ENCODE assay signal across 23 cellular contexts in genomic region chr7:8128457-8129322, GRCh38.
DNase-seq lines count a peak whose midpoint lies in the region; ATAC-seq and TF ChIP-seq lines count a peak whose summit lies in the region.
"Had no signal": no experiment of that assay in that cellular context is flagged by ENCODE, and none has a peak within 500 bp of the region (broad histone marks: within the 10 kb centered on the region; RNA-seq: fewer than 3 reads in every experiment).

No MANE protein-coding gene starts in this region.

- H3K4me1 Mint-ChIP-seq in activated naive CD4-positive, alpha-beta T cell treated with anti-CD3 and anti-CD28 coated beads, Interleukin-2, amount 50 U/mL, for 24 hours: peaks cover 94% of the 10 kb centered on the region
- H3K4me1 Mint-ChIP-seq in activated naive CD4-positive, alpha-beta T cell treated with anti-CD3 and anti-CD28 coated beads for 36 hours (ENCODE audit: low read depth): peaks cover 80% of the 10 kb centered on the region

- peaks cover 84% of the 10 kb centered on the region for H3K4me1 ChIP-seq in effector memory CD4-positive, alpha-beta T cell (ENCODE audit: control insufficient read depth, insufficient read depth, low read length, poor library complexity, severe bottlenecking)
- H3K4me1 ChIP-seq in thymus (ENCODE audit: control insufficient read depth, insufficient read depth, low read length) (peaks cover 39% of the 10 kb centered on the region), prostate gland (replicated peaks) (no peaks in the 10 kb centered on the region)
- H3K4me1 ChIP-seq: adrenal gland, testis had no signal

- H3F3A ChIP-seq in SU-DHL-6 (ENCODE audit: insufficient read depth): no peaks in the 10 kb centered on the region

- 87% methylated on average over 12 of the region's 12 CpGs for WGBS in thymus
- WGBS in prostate gland: 62% methylated on average over 12 of the region's 12 CpGs

- H3K36me3 ChIP-seq in SU-DHL-6 (ENCODE audit: low read length): no peaks in the 10 kb centered on the region
- H3K36me3 ChIP-seq in effector memory CD4-positive, alpha-beta T cell (ENCODE audit: control insufficient read depth, insufficient read depth, low read length): no peaks in the 10 kb centered on the region
- H3K36me3 ChIP-seq in thymus (ENCODE audit: control insufficient read depth, insufficient read depth): no peaks in the 10 kb centered on the region
- H3K36me3 ChIP-seq in prostate gland: no peaks in the 10 kb centered on the region
- H3K36me3 ChIP-seq: adrenal gland, WERI-Rb-1 had no signal

- no peak for ATAC-seq in GM19463 (IDR thresholded peaks at IDR 0.05; ENCODE audit: unreplicated experiment)
- ATAC-seq: Panc1, sciatic nerve had no signal

- no peaks in the 10 kb centered on the region for H3K9me2 ChIP-seq in SU-DHL-6 (replicated peaks; ENCODE audit: insufficient read depth, low read length)

- H3K4me3 ChIP-seq in SU-DHL-6 (ENCODE audit: insufficient read depth, low read length, poor library complexity, severe bottlenecking) (no peak overlapping the region), thymus (ENCODE audit: low read length) (no peak overlapping the region), prostate gland (no peak overlapping the region)
- no peak overlapping the region for H3K4me3 ChIP-seq in effector memory CD4-positive, alpha-beta T cell (ENCODE audit: insufficient read depth, low read depth, low read length, poor library complexity, severe bottlenecking)
- H3K4me3 ChIP-seq: adrenal gland, testis had no signal

- H2AFZ ChIP-seq in SU-DHL-6 (ENCODE audit: low read depth, low read length, severe bottlenecking): peak overlapping the region; percentile 0

- TF ChIP-seq CTCF in SU-DHL-6 (IDR thresholded peaks at IDR 0.05; ENCODE audit: insufficient read depth, low read length, poor library complexity, severe bottlenecking) (no peak), prostate gland (IDR thresholded peaks at IDR 0.05) (no peak)

- H3K27me3 Mint-ChIP-seq in activated naive CD4-positive, alpha-beta T cell treated with anti-CD3 and anti-CD28 coated beads, Interleukin-2, amount 50 U/mL, for 24 hours: no peaks in the 10 kb centered on the region
- no peaks in the 10 kb centered on the region for H3K27me3 Mint-ChIP-seq in activated naive CD4-positive, alpha-beta T cell treated with anti-CD3 and anti-CD28 coated beads for 36 hours (ENCODE audit: low read depth)

- no peak overlapping the region for H3K9ac ChIP-seq in SU-DHL-6 (ENCODE audit: low read length)

- DNase-seq in activated naive CD4-positive, alpha-beta T cell treated with anti-CD3 and anti-CD28 coated beads for 36 hours: no peak
- DNase-seq in effector memory CD4-positive, alpha-beta T cell: no peak
- no peak for DNase-seq in HEK293T (ENCODE audit: extremely low spot score)
- no peak for DNase-seq in prostate gland (ENCODE audit: low spot score)
- DNase-seq: activated CD8-positive, alpha-beta memory T cell treated with anti-CD3 and anti-CD28 coated beads, Interleukin-2, amount 50 U/mL, for 48 hours; adrenal gland; cerebellar nuclear complex; GDM1; hypothalamus; kidney glomerular epithelial cell; mesendoderm; MV-4-11; NCI-H526 treated with DMSO at 0.1 percent for 48 hours; nucleus accumbens; stimulated activated CD4-positive, alpha-beta T cell treated with anti-CD3 and anti-CD28 coated beads, Interleukin-2, amount 100 ng/mL, for 24 hours; testis; WERI-Rb-1 had no signal

- H3K4me3 Mint-ChIP-seq in activated naive CD4-positive, alpha-beta T cell treated with anti-CD3 and anti-CD28 coated beads, Interleukin-2, amount 50 U/mL, for 24 hours: no peak overlapping the region
- no peak overlapping the region for H3K4me3 Mint-ChIP-seq in activated naive CD4-positive, alpha-beta T cell treated with anti-CD3 and anti-CD28 coated beads for 36 hours

- H3K4me2 ChIP-seq in SU-DHL-6 (ENCODE audit: low read depth, low read length, poor library complexity, severe bottlenecking): no peak overlapping the region

- no peak overlapping the region for H3K27ac ChIP-seq in SU-DHL-6 (ENCODE audit: low read depth, low read length)
- peak overlapping the region; percentile 56 for H3K27ac ChIP-seq in effector memory CD4-positive, alpha-beta T cell (ENCODE audit: insufficient read depth, low read length, poor library complexity, severe bottlenecking)
- H3K27ac ChIP-seq in thymus (ENCODE audit: low read depth): peak overlapping the region; percentile 8
- no peak overlapping the region for H3K27ac ChIP-seq in prostate gland
- H3K27ac ChIP-seq: adrenal gland, testis, WERI-Rb-1 had no signal

- intact Hi-C loops in activated naive CD4-positive, alpha-beta T cell treated with anti-CD3 and anti-CD28 coated beads for 36 hours (cut with micrococcal nuclease): loop anchor here (5.0 kb wide), 1 partner anchor 561 kb away; the partner anchor contains the start of gene MIOS
- intact Hi-C loops in prostate gland (cut with DNase I): no loop called here

- no peaks in the 10 kb centered on the region for H3K9me3 Mint-ChIP-seq in activated naive CD4-positive, alpha-beta T cell treated with anti-CD3 and anti-CD28 coated beads, Interleukin-2, amount 50 U/mL, for 24 hours
- H3K9me3 Mint-ChIP-seq in activated naive CD4-positive, alpha-beta T cell treated with anti-CD3 and anti-CD28 coated beads for 36 hours: no peaks in the 10 kb centered on the region

- H3K9me3 ChIP-seq in SU-DHL-6 (ENCODE audit: insufficient read depth, low read length) (no peaks in the 10 kb centered on the region), thymus (ENCODE audit: control insufficient read depth) (no peaks in the 10 kb centered on the region), prostate gland (no peaks in the 10 kb centered on the region)
- no peaks in the 10 kb centered on the region for H3K9me3 ChIP-seq in effector memory CD4-positive, alpha-beta T cell (ENCODE audit: control insufficient read depth, low read length)
- H3K9me3 ChIP-seq: adrenal gland, testis had no signal

- CTCF ChIA-PET in activated naive CD4-positive, alpha-beta T cell treated with anti-CD3 and anti-CD28 coated beads for 36 hours (lab: Charles Lee): interaction anchor here (0.6 kb wide), 1 partner anchor 56 kb away, joined by 4 read pairs; no protein-coding TSS in a partner anchor
- CTCF ChIA-PET in HEK293T (lab: Yijun Ruan, JAX): no interaction called here

- H4K20me1 ChIP-seq in SU-DHL-6 (ENCODE audit: low read depth, low read length): no peaks in the 10 kb centered on the region

- H3K27me3 ChIP-seq in SU-DHL-6 (ENCODE audit: low read length) (no peaks in the 10 kb centered on the region), thymus (ENCODE audit: control insufficient read depth, insufficient read depth) (no peaks in the 10 kb centered on the region), prostate gland (replicated peaks; ENCODE audit: insufficient read depth) (no peaks in the 10 kb centered on the region)
- H3K27me3 ChIP-seq in effector memory CD4-positive, alpha-beta T cell (replicated peaks; ENCODE audit: control insufficient read depth, insufficient read depth, low read length, poor library complexity, severe bottlenecking): no peaks in the 10 kb centered on the region
- H3K27me3 ChIP-seq: adrenal gland, testis had no signal

- H3K36me3 Mint-ChIP-seq in activated naive CD4-positive, alpha-beta T cell treated with anti-CD3 and anti-CD28 coated beads, Interleukin-2, amount 50 U/mL, for 24 hours: no peaks in the 10 kb centered on the region
- no peaks in the 10 kb centered on the region for H3K36me3 Mint-ChIP-seq in activated naive CD4-positive, alpha-beta T cell treated with anti-CD3 and anti-CD28 coated beads for 36 hours (ENCODE audit: low read depth)

- peak overlapping the region; percentile 57 for H3K27ac Mint-ChIP-seq in activated naive CD4-positive, alpha-beta T cell treated with anti-CD3 and anti-CD28 coated beads, Interleukin-2, amount 50 U/mL, for 24 hours
- H3K27ac Mint-ChIP-seq in activated naive CD4-positive, alpha-beta T cell treated with anti-CD3 and anti-CD28 coated beads for 36 hours: no peak overlapping the region

- POLR2A ChIA-PET in HEK293T (lab: Yijun Ruan, JAX): no interaction called here

- TF ChIP-seq POLR2A in prostate gland (IDR thresholded peaks at IDR 0.05): no peak

- H3K79me2 ChIP-seq in SU-DHL-6 (ENCODE audit: insufficient read depth, low read length): no peaks in the 10 kb centered on the region

TF ChIP-seq in HEK293T, 16 proteins besides CTCF, POLR2A, EP300 and RAD21:
- no peak for TF ChIP-seq FOXK2 (IDR thresholded peaks at IDR 0.05)
- no peak for TF ChIP-seq PKNOX1 (IDR thresholded peaks at IDR 0.05)
- no peak for TF ChIP-seq TARDBP (IDR thresholded peaks at IDR 0.05)
- TF ChIP-seq BHLHE40 (IDR thresholded peaks at IDR 0.05; ENCODE audit: borderline replicate concordance): no peak
- no peak for TF ChIP-seq SP1 (IDR thresholded peaks at IDR 0.05)
- no peak for TF ChIP-seq SUZ12 (IDR thresholded peaks at IDR 0.05)
- TF ChIP-seq ELF4 (IDR thresholded peaks at IDR 0.05): no peak
- no peak for TF ChIP-seq L3MBTL2 (conservative IDR thresholded peaks at IDR 0.05)
- TF ChIP-seq FOXM1 (IDR thresholded peaks at IDR 0.05; ENCODE audit: borderline replicate concordance): no peak
- no peak for TF ChIP-seq ARNT (IDR thresholded peaks at IDR 0.05)
- TF ChIP-seq HDGF (IDR thresholded peaks at IDR 0.05; ENCODE audit: borderline replicate concordance): no peak
- TF ChIP-seq CTBP1 (IDR thresholded peaks at IDR 0.05; ENCODE audit: borderline replicate concordance): no peak
- no peak for TF ChIP-seq FOXA1 (IDR thresholded peaks at IDR 0.05)
- no peak for TF ChIP-seq ZNF384 (IDR thresholded peaks at IDR 0.05)
- TF ChIP-seq NFRKB (IDR thresholded peaks at IDR 0.05): no peak
- no peak for TF ChIP-seq LEF1 (IDR thresholded peaks at IDR 0.05; ENCODE audit: borderline replicate concordance)

Comparison
In these comparisons a context has a peak if more than half of its experiments do, and no peak if none do; other contexts are left out.
1. H3K27ac ChIP-seq: peak in effector memory CD4-positive, alpha-beta T cell (single experiment) and thymus (single experiment); none in SU-DHL-6 (single experiment) and prostate gland (0 of 2).